In genomic region chr12:93670104-93670503, GRCh38 we compare ENCODE assay signal across 25 cellular contexts.
"Had no signal": no experiment of that assay in that cellular context is flagged by ENCODE, and none has a peak within 500 bp of the region (broad histone marks: within the 10 kb centered on the region; RNA-seq: fewer than 3 reads in every experiment).

No MANE protein-coding gene starts in this region.

- H3K4me1 Mint-ChIP-seq: memory B cell had no signal

- H3K27ac ChIP-seq: cardiac muscle cell, colonic mucosa, gastroesophageal sphincter, hepatocyte, ovary, psoas muscle, thoracic aorta had no signal

- H3K9me3 ChIP-seq: colonic mucosa, gastroesophageal sphincter, ovary, psoas muscle, thoracic aorta had no signal

- H3K36me3 ChIP-seq: cardiac muscle cell, colonic mucosa, gastroesophageal sphincter, ovary, thoracic aorta had no signal

- H2AFZ ChIP-seq: hepatocyte had no signal

- H3K4me3 Mint-ChIP-seq: activated CD4-positive, alpha-beta T cell treated with anti-CD3 and anti-CD28 coated beads for 36 hours; activated CD8-positive, alpha-beta memory T cell treated with anti-CD3 and anti-CD28 coated beads, Interleukin-2, amount 10 ng/mL, durations not matched to agents 7 days and 5 days; activated CD8-positive, alpha-beta T cell treated with anti-CD3 and anti-CD28 coated beads, Interleukin-2, amount 10 ng/mL, durations not matched to agents 7 days and 5 days; activated naive CD8-positive, alpha-beta T cell; memory B cell; naive thymus-derived CD4-positive, alpha-beta T cell had no signal

- H3K79me2 ChIP-seq: hepatocyte had no signal

- H3K4me1 ChIP-seq: colonic mucosa had no signal

- H3K4me3 ChIP-seq: cardiac muscle cell, colonic mucosa, gastroesophageal sphincter, hepatocyte, ovary, psoas muscle, thoracic aorta had no signal

- H3K27me3 ChIP-seq: cardiac muscle cell, colonic mucosa, gastroesophageal sphincter, hepatocyte, ovary had no signal

- H3K4me2 ChIP-seq: hepatocyte had no signal

- H3K27ac Mint-ChIP-seq: activated CD4-positive, alpha-beta T cell treated with anti-CD3 and anti-CD28 coated beads for 36 hours; activated CD8-positive, alpha-beta memory T cell treated with anti-CD3 and anti-CD28 coated beads, Interleukin-2, amount 10 ng/mL, durations not matched to agents 7 days and 5 days; activated CD8-positive, alpha-beta T cell treated with anti-CD3 and anti-CD28 coated beads, Interleukin-2, amount 10 ng/mL, durations not matched to agents 7 days and 5 days; activated naive CD8-positive, alpha-beta T cell; activated T-helper 2 cell treated with anti-CD3 and anti-CD28 coated beads, Interferon-gamma antibody, Interleukin-2, Interleukin-4, amounts not matched to agents 10 μg/mL and 5 μg/mL and 100 μg/mL, durations not matched to agents 14 hours and 24 hours and 36 hours; memory B cell; naive thymus-derived CD4-positive, alpha-beta T cell had no signal

- DNase-seq: activated CD4-positive, alpha-beta T cell treated with anti-CD3 and anti-CD28 coated beads for 36 hours; activated CD4-positive, CD25-positive, alpha-beta regulatory T cell; activated CD8-positive, alpha-beta memory T cell treated with anti-CD3 and anti-CD28 coated beads, Interleukin-2, amount 10 ng/mL, durations not matched to agents 7 days and 5 days; activated CD8-positive, alpha-beta T cell treated with anti-CD3 and anti-CD28 coated beads, Interleukin-2, amount 10 ng/mL, durations not matched to agents 7 days and 5 days; activated T-cell treated with anti-CD3 and anti-CD28 coated beads, Interleukin-2, amount 50 U/mL, for 48 hours; anterior cingulate cortex; cerebellar nuclear complex; colonic mucosa; effector CD8-positive, alpha-beta T cell; kidney; left colon; midbrain; naive thymus-derived CD4-positive, alpha-beta T cell; ovary; psoas muscle; stimulated activated CD4-positive, alpha-beta T cell treated with anti-CD3 and anti-CD28 coated beads, Interleukin-15, amount 100 ng/mL, for 24 hours; stimulated activated naive CD4-positive, alpha-beta T cell; trophoblast cell had no signal

- ATAC-seq: activated CD4-positive, alpha-beta T cell treated with anti-CD3 and anti-CD28 coated beads for 36 hours; activated CD8-positive, alpha-beta memory T cell treated with anti-CD3 and anti-CD28 coated beads, Interleukin-2, amount 10 ng/mL, durations not matched to agents 7 days and 5 days; activated CD8-positive, alpha-beta T cell treated with anti-CD3 and anti-CD28 coated beads, Interleukin-2, amount 10 ng/mL, durations not matched to agents 7 days and 5 days; gastroesophageal sphincter; left colon; naive thymus-derived CD4-positive, alpha-beta T cell; psoas muscle had no signal
